22 cellular contexts compared by ENCODE assay signal in genomic region chr18:74698881-74699280, GRCh38.
"Had no signal": no experiment of that assay in that cellular context is flagged by ENCODE, and none has a peak within 500 bp of the region (broad histone marks: within the 10 kb centered on the region; RNA-seq: fewer than 3 reads in every experiment).

No MANE protein-coding gene starts in this region.

- ATAC-seq: K562 had no signal

- H3K27me3 ChIP-seq: MG63, SJSA1 had no signal

- H3K9me3 ChIP-seq: MG63, SJSA1 had no signal

- H3K36me3 ChIP-seq: MG63, SJSA1 had no signal

- H3K27me3 Mint-ChIP-seq: IgD-negative memory B cell had no signal

- H3K4me3 ChIP-seq: K562, MG63, SJSA1, SK-N-MC had no signal

- H3K27ac ChIP-seq: HL-60, KMS-11, SJSA1, SK-N-MC had no signal

- H3K4me3 Mint-ChIP-seq: IgD-negative memory B cell had no signal

- H3K4me2 ChIP-seq: KMS-11 had no signal

- H3K9me3 Mint-ChIP-seq: IgD-negative memory B cell had no signal

- H3K9ac ChIP-seq: KMS-11 had no signal

- DNase-seq: Kasumi-1, MG63, NCI-H1092 treated with DMSO at 0.1 percent for 48 hours, NCI-H1436, NCI-H187, NCI-H2029, NCI-H2081 treated with DMSO at 0.1 percent for 48 hours, NCI-H2171, NCI-H226, NCI-H446, NCI-H510A, NCI-H524 treated with DMSO at 0.1 percent for 48 hours, NCI-H774, Right ventricle myocardium superior, RPMI8226, SIG-M5 had no signal

- H3K4me1 ChIP-seq: SJSA1 had no signal
